In the genomic region with DNA sequence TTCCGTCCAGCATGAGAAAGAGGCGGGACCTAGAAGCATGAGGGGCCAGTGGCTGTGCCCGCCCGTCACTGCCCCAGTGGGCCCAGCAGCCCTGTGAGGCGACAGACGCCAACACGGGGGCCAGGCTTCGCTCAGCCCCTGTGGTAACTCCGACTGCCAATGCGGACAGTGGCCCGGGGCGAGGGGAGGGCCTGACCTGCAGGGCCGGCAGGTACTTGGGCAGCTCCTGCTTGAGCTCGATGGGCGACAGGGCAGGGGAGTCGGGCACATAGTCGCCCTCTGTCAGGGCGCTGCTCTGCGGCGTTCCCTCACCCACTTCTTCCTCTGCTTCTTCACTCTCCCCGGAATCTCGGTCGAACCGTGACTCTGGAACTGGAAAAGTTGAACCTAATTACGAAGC, we compare ENCODE assay signal across 2 cellular contexts. TPM values are rescaled to one million over a fixed set of nuclear protein-coding genes. Genes with fewer than 3 reads are reported as not detected.
"Had no signal": no experiment of that assay in that cellular context is flagged by ENCODE, and none has a peak within 500 bp of the region (broad histone marks: within the 10 kb centered on the region; RNA-seq: fewer than 3 reads in every experiment).

No MANE protein-coding gene starts in this region.

RNA-seq across cellular contexts. Expression of a gene that starts 8.1 kb away (rescaled TPM):
- polyA plus RNA-seq: mammary epithelial cell had no signal

RNA-seq across cellular contexts. Expression of a gene that starts 40.1 kb away (rescaled TPM):
- total RNA-seq: skeletal muscle tissue had no signal
